ENCODE assay signal across 8 cellular contexts in the genomic region with DNA sequence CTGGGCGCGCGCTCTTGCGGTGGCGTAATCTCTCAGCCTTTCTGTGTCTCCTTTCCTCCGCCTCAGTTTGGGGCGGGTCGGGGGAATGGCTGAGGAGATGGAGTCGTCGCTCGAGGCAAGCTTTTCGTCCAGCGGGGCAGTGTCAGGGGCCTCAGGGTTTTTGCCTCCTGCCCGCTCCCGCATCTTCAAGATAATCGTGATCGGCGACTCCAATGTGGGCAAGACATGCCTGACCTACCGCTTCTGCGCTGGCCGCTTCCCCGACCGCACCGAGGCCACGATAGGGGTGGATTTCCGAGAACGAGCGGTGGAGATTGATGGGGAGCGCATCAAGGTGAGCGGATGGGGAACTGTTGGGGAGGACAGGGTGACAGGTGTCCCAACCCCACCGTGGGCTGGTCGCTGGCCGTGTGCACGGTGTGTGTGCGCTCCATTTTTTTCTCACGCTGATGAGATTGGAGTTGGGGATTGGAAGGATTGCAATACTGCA. TPM values are rescaled to one million over a fixed set of nuclear protein-coding genes. Genes with fewer than 3 reads are reported as not detected.
DNase-seq lines count a peak whose midpoint lies in the region; ATAC-seq and TF ChIP-seq lines count a peak whose summit lies in the region.

A gene (plus strand): TSS at position 11 of the 490 bp plus-strand sequence. CDS start 75 bp downstream, at position 86.

- H3K4me1 Mint-ChIP-seq in CD14-positive monocyte, result peaks cover 61% of the 10 kb centered on the region
- H3K4me1 Mint-ChIP-seq in activated naive CD8-positive, alpha-beta T cell (ENCODE audit: low read depth), result peaks cover 64% of the 10 kb centered on the region

- H3K27ac Mint-ChIP-seq in CD14-positive monocyte, result peak within 1 kb of the TSS; percentile 95 to 99 (median 98)
- H3K27ac Mint-ChIP-seq in activated naive CD8-positive, alpha-beta T cell, result peak within 1 kb of the TSS; percentile 98

- peak within 1 kb of the TSS; percentile 96 to 98 for H3K4me3 Mint-ChIP-seq in CD14-positive monocyte
- H3K4me3 Mint-ChIP-seq in activated naive CD8-positive, alpha-beta T cell, result peak within 1 kb of the TSS; percentile 95

- H3K4me3 ChIP-seq in left ventricle myocardium inferior, result peak within 1 kb of the TSS; percentile 92

- ATAC-seq in GM19043 (IDR thresholded peaks at IDR 0.05; ENCODE audit: low read depth, unreplicated experiment) (peak; percentile 0), HG03460 (IDR thresholded peaks at IDR 0.05; ENCODE audit: unreplicated experiment) (peak; percentile 6), sciatic nerve (peak; percentile 19)

- H3K36me3 Mint-ChIP-seq in CD14-positive monocyte, result peaks cover 4 to 12% of the 10 kb centered on the region in 2 donors
- H3K36me3 Mint-ChIP-seq in activated naive CD8-positive, alpha-beta T cell, result no peaks in the 10 kb centered on the region

- peaks cover 71% of the 10 kb centered on the region for H3K4me1 ChIP-seq in left ventricle myocardium inferior

- DNase-seq in CD14-positive monocyte (ENCODE audit: low spot score), result no peak
- no peak for DNase-seq in left ventricle myocardium inferior
- DNase-seq in sciatic nerve (ENCODE audit: low spot score), result no peak
- no peak for DNase-seq in NOMO-1 treated with DMSO at 0.1 percent for 48 hours (lab: John Stamatoyannopoulos, UW; ENCODE audit: unreplicated experiment)
- DNase-seq in NCI-H446 treated with DMSO at 0.1 percent for 48 hours (lab: John Stamatoyannopoulos, UW), result no peak

- TF ChIP-seq CTCF in CD14-positive monocyte (IDR thresholded peaks at IDR 0.05), result no peak
- no peak for TF ChIP-seq CTCF in left ventricle myocardium inferior (IDR thresholded peaks at IDR 0.05; ENCODE audit: borderline replicate concordance)

- H3K9me3 ChIP-seq in left ventricle myocardium inferior (replicated peaks), result no peaks in the 10 kb centered on the region

- H3K27ac ChIP-seq in left ventricle myocardium inferior (replicated peaks), result peak within 1 kb of the TSS; percentile 99

- peaks cover 0 to 2% (median 0%) of the 10 kb centered on the region in 7 donors for H3K9me3 Mint-ChIP-seq in CD14-positive monocyte
- no peaks in the 10 kb centered on the region for H3K9me3 Mint-ChIP-seq in activated naive CD8-positive, alpha-beta T cell (ENCODE audit: low read depth)

- H3K27me3 Mint-ChIP-seq in CD14-positive monocyte (ENCODE audit: low read depth in 3 of 3), result peaks cover 0 to 1% (median 0%) of the 10 kb centered on the region in 3 donors
- no peaks in the 10 kb centered on the region for H3K27me3 Mint-ChIP-seq in activated naive CD8-positive, alpha-beta T cell

- H3K27me3 ChIP-seq in left ventricle myocardium inferior (ENCODE audit: low read depth), result no peaks in the 10 kb centered on the region

- intact Hi-C loops in CD14-positive monocyte (cut with micrococcal nuclease), result loop anchor here (5.0 to 10.0 kb wide), 3 partner anchors 103 to 1261 kb away; a partner anchor contains a TSS
- intact Hi-C loops in left ventricle myocardium inferior (cut with micrococcal nuclease), result no loop called here
- intact Hi-C loops in sciatic nerve (cut with DNase I), result no loop called here

- peaks cover 4% of the 10 kb centered on the region for H3K36me3 ChIP-seq in left ventricle myocardium inferior

RNA-seq across cellular contexts. Expression of the gene that starts here (rescaled TPM):
- polyA plus RNA-seq in CD14-positive monocyte, result 1 to 10 TPM; 5.8 to 6.0 TPM
- total RNA-seq in left ventricle myocardium inferior (6.1 TPM), sciatic nerve (13.8 TPM)

Comparison
In these comparisons a context has a peak if more than half of its experiments do, and no peak if none do; other contexts are left out.
1. intact Hi-C loops: an anchor here in CD14-positive monocyte (5.0 to 10.0 kb wide); none called in left ventricle myocardium inferior and sciatic nerve.